In the genomic region with DNA sequence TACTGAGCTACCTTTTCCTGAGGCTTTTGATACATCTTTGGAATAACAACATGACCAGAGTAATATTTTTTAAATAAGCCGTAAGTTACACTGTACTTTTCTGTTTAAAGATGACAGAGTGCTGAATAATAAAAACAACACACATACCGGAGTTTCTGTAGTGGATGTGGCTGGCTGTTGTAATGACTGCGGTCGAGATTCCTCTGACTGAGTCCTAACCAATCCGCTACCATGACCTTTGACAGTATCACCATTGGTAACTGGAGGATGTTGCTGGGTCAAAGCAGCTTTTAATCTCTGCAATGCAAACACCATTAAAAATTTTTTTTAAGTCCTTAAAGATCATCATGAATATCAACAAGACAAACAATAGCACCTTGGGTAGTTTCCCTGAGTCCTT, we compare ENCODE assay signal across 18 cellular contexts.
DNase-seq lines count a peak whose midpoint lies in the region; ATAC-seq, FAIRE-seq and TF ChIP-seq lines count a peak whose summit lies in the region.
"Had no signal": no experiment of that assay in that cellular context is flagged by ENCODE, and none has a peak within 500 bp of the region (broad histone marks: within the 10 kb centered on the region; RNA-seq: fewer than 3 reads in every experiment).

No MANE protein-coding gene starts in this region.

- peaks cover 37% of the 10 kb centered on the region for H3K36me3 Mint-ChIP-seq in effector memory CD8-positive, alpha-beta T cell (ENCODE audit: insufficient read depth)

- no peak for TF ChIP-seq CTCF in brain microvascular endothelial cell (IDR thresholded peaks at IDR 0.05; ENCODE audit: low read depth, low read length, missing control alignments)

- no peaks in the 10 kb centered on the region for H3K27me3 ChIP-seq in brain microvascular endothelial cell (replicated peaks)
- H3K27me3 ChIP-seq: BE2C, heart right ventricle, testis had no signal

- in situ Hi-C loops in brain microvascular endothelial cell (cut with HindIII; ENCODE audit: low pct_ligation_motif_present, low sequenced_read_pairs): no loop called here

- H3K4me1 Mint-ChIP-seq in effector memory CD8-positive, alpha-beta T cell (ENCODE audit: low read depth in 2 of 2): peaks cover 0 to 9% of the 10 kb centered on the region in 2 donors

- H3K4me3 Mint-ChIP-seq in effector memory CD8-positive, alpha-beta T cell: no peak overlapping the region
- H3K4me3 Mint-ChIP-seq: activated CD8-positive, alpha-beta T cell treated with anti-CD3 and anti-CD28 coated beads, Interleukin-2, amount 10 ng/mL, durations not matched to agents 7 days and 5 days; brain had no signal

- no peak overlapping the region for H3K27ac Mint-ChIP-seq in effector memory CD8-positive, alpha-beta T cell
- H3K27ac Mint-ChIP-seq: activated CD8-positive, alpha-beta T cell treated with anti-CD3 and anti-CD28 coated beads, Interleukin-2, amount 10 ng/mL, durations not matched to agents 7 days and 5 days had no signal

- H3K4me3 ChIP-seq in brain microvascular endothelial cell (ENCODE audit: low read depth, low read length): no peak overlapping the region
- H3K4me3 ChIP-seq: heart right ventricle, psoas muscle, testis had no signal

- peak overlapping the region; percentile 66 for H3K27ac ChIP-seq in brain microvascular endothelial cell
- H3K27ac ChIP-seq: heart right ventricle, psoas muscle, testis had no signal

- peak; percentile 8 for DNase-seq in AG20443 (ENCODE audit: low spot score)
- DNase-seq in HT1080 (ENCODE audit: low read depth): peak; percentile 89
- DNase-seq in brain microvascular endothelial cell: peak; percentile 97
- DNase-seq in ecto neural progenitor cell (ENCODE audit: low spot score): no peak
- DNase-seq in effector memory CD8-positive, alpha-beta T cell: no peak
- no peak for DNase-seq in NCI-H774 (lab: John Stamatoyannopoulos, UW)
- DNase-seq: activated CD8-positive, alpha-beta T cell treated with anti-CD3 and anti-CD28 coated beads, Interleukin-2, amount 10 ng/mL, durations not matched to agents 7 days and 5 days; activated effector memory CD4-positive, alpha-beta T cell treated with anti-CD3 and anti-CD28 coated beads, Interleukin-2, amount 50 U/mL, for 16 hours; BE2C; DMS153; heart right ventricle; psoas muscle; testis had no signal

- no peaks in the 10 kb centered on the region for H3K27me3 Mint-ChIP-seq in effector memory CD8-positive, alpha-beta T cell
- H3K27me3 Mint-ChIP-seq: brain had no signal

- H3K36me3 ChIP-seq in brain microvascular endothelial cell (replicated peaks): no peaks in the 10 kb centered on the region
- H3K36me3 ChIP-seq: BE2C had no signal

- no peak for ATAC-seq in effector memory CD8-positive, alpha-beta T cell (replicated peaks)
- ATAC-seq in activated CD4-positive, CD25-positive, alpha-beta regulatory T cell treated with anti-CD3 and anti-CD28 coated beads, Interleukin-2, amount 50 U/mL, for 24 hours: no peak
- ATAC-seq: activated CD8-positive, alpha-beta T cell treated with anti-CD3 and anti-CD28 coated beads, Interleukin-2, amount 10 ng/mL, durations not matched to agents 7 days and 5 days; heart right ventricle; psoas muscle had no signal

- FAIRE-seq in islet of Langerhans (lab: Jason Lieb, UNC): peak; percentile 9
- FAIRE-seq: endometrium, TTC549 had no signal

- H3K9me3 Mint-ChIP-seq in effector memory CD8-positive, alpha-beta T cell: no peaks in the 10 kb centered on the region
- H3K9me3 Mint-ChIP-seq: brain had no signal

Comparison
In these comparisons a context has a peak if more than half of its experiments do, and no peak if none do; other contexts are left out.
1. DNase-seq: peak in AG20443 (single experiment), HT1080 (single experiment) and brain microvascular endothelial cell (single experiment); none in ecto neural progenitor cell (single experiment), effector memory CD8-positive, alpha-beta T cell (0 of 3) and NCI-H774 (single experiment).